1 cellular context compared by ENCODE assay signal in genomic region chr20:5991623-5992441, GRCh38.
TF ChIP-seq lines count a peak whose summit lies in the region.

No MANE protein-coding gene starts in this region.

TF ChIP-seq in IMR-90, 13 proteins besides CTCF, POLR2A, EP300 and RAD21:
- no peak for TF ChIP-seq CHD1 (IDR thresholded peaks at IDR 0.05; ENCODE audit: low read depth, low read length)
- TF ChIP-seq RCOR1 (IDR thresholded peaks at IDR 0.05; ENCODE audit: insufficient replicate concordance, low read length) = no peak
